In the genomic region with DNA sequence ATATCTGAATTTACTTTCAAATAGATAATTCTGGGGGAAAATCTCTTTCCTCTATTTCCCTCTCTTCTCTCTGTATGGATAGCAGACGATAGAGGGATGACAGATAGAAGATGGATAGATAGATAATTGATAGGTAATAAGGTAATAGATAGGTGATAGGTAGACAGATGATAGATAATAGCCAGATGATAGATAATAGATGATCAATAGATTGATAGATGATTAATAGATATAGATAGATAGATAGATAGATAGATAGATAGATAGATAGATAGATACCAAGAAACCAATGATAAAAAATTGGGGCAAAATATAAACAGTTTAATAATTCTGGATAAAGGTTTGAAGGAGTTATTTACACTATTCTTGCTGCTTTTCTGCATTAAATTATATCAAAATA, we compare ENCODE assay signal across 30 cellular contexts. TPM values are rescaled to one million over a fixed set of nuclear protein-coding genes. Genes with fewer than 3 reads are reported as not detected.
"Had no signal": no experiment of that assay in that cellular context is flagged by ENCODE, and none has a peak within 500 bp of the region (broad histone marks: within the 10 kb centered on the region; RNA-seq: fewer than 3 reads in every experiment).

No MANE protein-coding gene starts in this region.

- H3K36me3 ChIP-seq: stomach, suprapubic skin, thoracic aorta, thyroid gland, tibial artery, tibial nerve, transverse colon, upper lobe of left lung, upper lobe of right lung, uterus, vagina had no signal

- H3K27me3 ChIP-seq: testis, thyroid gland, tibial nerve, upper lobe of left lung, uterus, vagina had no signal

- H3K9me3 Mint-ChIP-seq: stimulated activated effector memory CD8-positive, alpha-beta T cell treated with anti-CD3 and anti-CD28 coated beads, Interleukin-12 subunit alpha, Interleukin-12 subunit beta, amount 100 ng/mL, for 72 hours; stimulated activated naive CD8-positive, alpha-beta T cell treated with anti-CD3 and anti-CD28 coated beads, Interleukin-15, amount 100 ng/mL, for 72 hours had no signal

- H3K36me3 Mint-ChIP-seq: stimulated activated effector memory CD8-positive, alpha-beta T cell treated with anti-CD3 and anti-CD28 coated beads, Interleukin-12 subunit alpha, Interleukin-12 subunit beta, amount 100 ng/mL, for 72 hours; stimulated activated memory B cell treated with anti-CD40 and anti-IgM and Interleukin-4, amounts not matched to agents 10 μg/mL and 1 μg/mL and 100 μg/mL, for 72 hours; type B pancreatic cell had no signal

- H3K27ac Mint-ChIP-seq: stimulated activated effector memory CD8-positive, alpha-beta T cell treated with anti-CD3 and anti-CD28 coated beads, Interleukin-12 subunit alpha, Interleukin-12 subunit beta, amount 100 ng/mL, for 72 hours; stimulated activated memory B cell treated with anti-CD40 and anti-IgM and Interleukin-4, amounts not matched to agents 10 μg/mL and 1 μg/mL and 100 μg/mL, for 72 hours; stimulated activated naive B cell treated with anti-CD40 and anti-IgM and Interleukin-4, amounts not matched to agents 10 μg/mL and 1 μg/mL and 100 μg/mL, for 72 hours; stimulated activated naive CD8-positive, alpha-beta T cell treated with anti-CD3 and anti-CD28 coated beads, Interleukin-15, amount 100 ng/mL, for 72 hours; stimulated activated naive CD8-positive, alpha-beta T cell treated with anti-CD3 and anti-CD28 coated beads, Interleukin-15, Interleukin-2, amounts not matched to agents 100 ng/mL and 50 ng/mL, for 24 hours; type B pancreatic cell had no signal

- FAIRE-seq: urothelium cell line had no signal

- DNase-seq: stimulated activated CD4-positive, alpha-beta T cell treated with anti-CD3 and anti-CD28 coated beads, Interleukin-2, amount 100 ng/mL, for 48 hours; stimulated activated CD4-positive, alpha-beta T cell treated with anti-CD3 and anti-CD28 coated beads, Interleukin-4, amount 100 ng/mL, for 1 hour; stimulated activated CD4-positive, alpha-beta T cell treated with anti-CD3 and anti-CD28 coated beads, Interleukin-4, amount 100 ng/mL, for 24 hours; stimulated activated CD4-positive, alpha-beta T cell treated with anti-CD3 and anti-CD28 coated beads, Interleukin-4, amount 100 ng/mL, for 4 hours; stimulated activated CD8-positive, alpha-beta memory T cell treated with anti-CD3 and anti-CD28 coated beads, Interleukin-4, amount 100 ng/mL, for 48 hours; stimulated activated naive B cell treated with anti-CD40 and anti-IgM and Interleukin-4, amounts not matched to agents 10 μg/mL and 1 μg/mL and 100 μg/mL, for 72 hours; stimulated activated naive CD4-positive, alpha-beta T cell; stimulated activated naive CD4-positive, alpha-beta T cell treated with Interleukin-2 at 50 U/mL for 16 hours; stimulated activated naive CD8-positive, alpha-beta T cell treated with anti-CD3 and anti-CD28 coated beads, Interleukin-15, amount 100 ng/mL, for 72 hours; stimulated activated naive CD8-positive, alpha-beta T cell treated with anti-CD3 and anti-CD28 coated beads, Interleukin-15, Interleukin-2, amounts not matched to agents 100 U/mL and 50 U/mL, for 24 hours; stomach; substantia nigra; testis; thyroid gland; tibial artery; transverse colon; trophoblast cell; upper lobe of left lung; upper lobe of right lung; uterus had no signal

- H3K4me3 Mint-ChIP-seq: stimulated activated effector memory CD8-positive, alpha-beta T cell treated with anti-CD3 and anti-CD28 coated beads, Interleukin-12 subunit alpha, Interleukin-12 subunit beta, amount 100 ng/mL, for 72 hours; stimulated activated memory B cell treated with anti-CD40 and anti-IgM and Interleukin-4, amounts not matched to agents 10 μg/mL and 1 μg/mL and 100 μg/mL, for 72 hours; stimulated activated naive B cell treated with anti-CD40 and anti-IgM and Interleukin-4, amounts not matched to agents 10 μg/mL and 1 μg/mL and 100 μg/mL, for 72 hours; stimulated activated naive CD8-positive, alpha-beta T cell treated with anti-CD3 and anti-CD28 coated beads, Interleukin-15, amount 100 ng/mL, for 72 hours; stimulated activated naive CD8-positive, alpha-beta T cell treated with anti-CD3 and anti-CD28 coated beads, Interleukin-15, Interleukin-2, amounts not matched to agents 100 ng/mL and 50 ng/mL, for 24 hours; type B pancreatic cell had no signal

- H3K27ac ChIP-seq: stomach, suprapubic skin, testis, thoracic aorta, thyroid gland, tibial artery, tibial nerve, transverse colon, upper lobe of left lung, upper lobe of right lung, uterus, vagina had no signal

- H3K9me3 ChIP-seq: suprapubic skin, testis, thyroid gland, upper lobe of left lung, upper lobe of right lung, uterus, vagina had no signal

- H3K4me3 ChIP-seq: stomach, suprapubic skin, testis, thoracic aorta, thyroid gland, tibial artery, tibial nerve, transverse colon, upper lobe of left lung, upper lobe of right lung, uterus, vagina had no signal

- H3K4me1 ChIP-seq: testis, thyroid gland, transverse colon, upper lobe of left lung, upper lobe of right lung, uterus had no signal

- H3K4me1 Mint-ChIP-seq: stimulated activated effector memory CD8-positive, alpha-beta T cell treated with anti-CD3 and anti-CD28 coated beads, Interleukin-12 subunit alpha, Interleukin-12 subunit beta, amount 100 ng/mL, for 72 hours had no signal

- ATAC-seq: stimulated activated effector memory CD8-positive, alpha-beta T cell treated with anti-CD3 and anti-CD28 coated beads, Interleukin-12 subunit alpha, Interleukin-12 subunit beta, amount 100 ng/mL, for 72 hours; stimulated activated memory B cell treated with anti-CD40 and anti-IgM and Interleukin-4, amounts not matched to agents 10 μg/mL and 1 μg/mL and 100 μg/mL, for 72 hours; stimulated activated naive B cell treated with anti-CD40 and anti-IgM and Interleukin-4, amounts not matched to agents 10 μg/mL and 1 μg/mL and 100 μg/mL, for 72 hours; stimulated activated naive CD8-positive, alpha-beta T cell treated with anti-CD3 and anti-CD28 coated beads, Interleukin-15, amount 100 ng/mL, for 72 hours; stimulated activated naive CD8-positive, alpha-beta T cell treated with anti-CD3 and anti-CD28 coated beads, Interleukin-15, Interleukin-2, amounts not matched to agents 100 U/mL and 50 U/mL, for 24 hours; upper lobe of right lung had no signal

RNA-seq across cellular contexts. Expression of a gene that starts 26.6 kb away (rescaled TPM):
- total RNA-seq: subcutaneous adipose tissue had no signal
